10 cellular contexts compared by ENCODE assay signal in the genomic region with DNA sequence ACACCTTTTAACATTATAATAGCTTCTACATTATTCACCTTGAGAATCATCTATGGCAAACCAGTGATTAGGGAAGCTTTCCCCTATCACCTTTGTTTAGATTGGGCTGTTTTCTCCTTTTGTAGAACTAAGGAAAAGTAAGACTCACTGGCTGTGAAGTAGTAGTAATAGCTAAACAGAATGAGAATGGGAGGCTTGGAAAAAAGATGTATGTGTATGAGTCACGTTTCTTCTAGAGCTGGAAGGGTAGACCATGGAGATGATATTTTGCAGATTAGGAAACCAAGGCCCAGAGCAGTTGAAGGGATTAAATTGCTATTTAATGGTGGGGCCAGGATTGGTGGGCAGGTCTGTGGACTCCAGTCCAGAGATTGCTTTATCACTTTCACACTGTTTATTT. TPM values are rescaled to one million over a fixed set of nuclear protein-coding genes. Genes with fewer than 3 reads are reported as not detected.
DNase-seq lines count a peak whose midpoint lies in the region; ATAC-seq, FAIRE-seq and TF ChIP-seq lines count a peak whose summit lies in the region.
"Had no signal": no experiment of that assay in that cellular context is flagged by ENCODE, and none has a peak within 500 bp of the region (broad histone marks: within the 10 kb centered on the region; RNA-seq: fewer than 3 reads in every experiment).

No MANE protein-coding gene starts in this region.

- no peaks in the 10 kb centered on the region for H3K36me3 ChIP-seq in HUES64 (ENCODE audit: insufficient read depth, low read length)
- no peaks in the 10 kb centered on the region for H3K36me3 ChIP-seq in bronchial epithelial cell (ENCODE audit: control insufficient read depth, insufficient read depth, low read length)

- peaks cover 4% of the 10 kb centered on the region for H3K27me3 Mint-ChIP-seq in nephron progenitor cell (ENCODE audit: low read depth, poor library complexity)

- peaks cover 50% of the 10 kb centered on the region for H3K4me1 Mint-ChIP-seq in nephron progenitor cell

- ATAC-seq in HG02763 (IDR thresholded peaks at IDR 0.05; ENCODE audit: unreplicated experiment) = no peak

- H3K27ac Mint-ChIP-seq in nephron progenitor cell = peak overlapping the region; percentile 21

- WGBS in HUES64 = 28% methylated on average over 1 of the region's 1 CpG

- H3K36me3 Mint-ChIP-seq in nephron progenitor cell (ENCODE audit: low read depth) = peaks cover 5% of the 10 kb centered on the region

- no peak overlapping the region for H3K27ac ChIP-seq in HUES64 (ENCODE audit: low read depth, low read length)

- H3K9ac ChIP-seq in HUES64 (ENCODE audit: low read depth, low read length) = no peak overlapping the region

- H3K4me3 Mint-ChIP-seq in nephron progenitor cell = peak overlapping the region; percentile 12

- no peak for TF ChIP-seq CTCF in AG10803 (conservative IDR thresholded peaks at IDR 0.05; ENCODE audit: low read length)
- TF ChIP-seq CTCF in bronchial epithelial cell (IDR thresholded peaks at IDR 0.05; ENCODE audit: insufficient read depth, low read length, severe bottlenecking) = no peak
- no peak for TF ChIP-seq CTCF in nephron progenitor cell (IDR thresholded peaks at IDR 0.05)

- H3K4me3 ChIP-seq in AG10803 (ENCODE audit: low read length) (peak overlapping the region; percentile 82), HUES64 (ENCODE audit: low read length) (peak overlapping the region; percentile 95), bronchial epithelial cell (ENCODE audit: low read depth, low read length) (no peak overlapping the region)

- no peaks in the 10 kb centered on the region for H3K9me3 ChIP-seq in HUES64 (ENCODE audit: insufficient read depth, low read depth, low read length)

- no peak for FAIRE-seq in bronchial epithelial cell (lab: Jason Lieb, UNC)

- DNase-seq in AG10803 (ENCODE audit: low read depth) = peak; percentile 48
- peak; percentile 35 for DNase-seq in bronchial epithelial cell (ENCODE audit: low read depth)
- no peak for DNase-seq in nephron progenitor cell
- DNase-seq in mesenteric fat pad (ENCODE audit: low spot score) = no peak
- DNase-seq in stimulated activated CD4-positive, alpha-beta T cell treated with anti-CD3 and anti-CD28 coated beads, Interleukin-12 subunit alpha, Interleukin-12 subunit beta, amount 100 ng/mL, for 4 hours = no peak
- no peak for DNase-seq in stimulated activated CD4-positive, alpha-beta T cell treated with anti-CD3 and anti-CD28 coated beads, Interleukin-1b, Interleukin-23, amount 100 ng/mL, for 48 hours
- DNase-seq: activated effector memory CD4-positive, alpha-beta T cell treated with anti-CD3 and anti-CD28 coated beads, Interleukin-2, amount 50 U/mL, for 16 hours; NCI-H526 had no signal

- H3K9me3 Mint-ChIP-seq in nephron progenitor cell = no peaks in the 10 kb centered on the region

- H3K27me3 ChIP-seq in HUES64 (ENCODE audit: insufficient read depth, low read length) = no peaks in the 10 kb centered on the region
- H3K27me3 ChIP-seq in bronchial epithelial cell (ENCODE audit: control insufficient read depth, insufficient read depth, low read length) = no peaks in the 10 kb centered on the region

- peaks cover 69% of the 10 kb centered on the region for H3K4me1 ChIP-seq in HUES64 (ENCODE audit: insufficient read depth, low read length)

RNA-seq across cellular contexts. Expression of gene SOCS5, which starts 2.1 kb away (rescaled TPM):
- 12.7 TPM for polyA plus RNA-seq in HUES64 (2013, experiment 1 of 2)
- 12.8 TPM for polyA plus RNA-seq in HUES64 (2013, experiment 2 of 2)
- total RNA-seq in bronchial epithelial cell (9.5 and 11.6 TPM in 2 replicates), mesenteric fat pad (24.5 TPM)

Comparison
In these comparisons a context has a peak if more than half of its experiments do, and no peak if none do; other contexts are left out.
1. DNase-seq: peak in AG10803 (single experiment) and bronchial epithelial cell (single experiment); none in nephron progenitor cell (single experiment), mesenteric fat pad (single experiment), stimulated activated CD4-positive, alpha-beta T cell treated with anti-CD3 and anti-CD28 coated beads, Interleukin-12 subunit alpha, Interleukin-12 subunit beta, amount 100 ng/mL, for 4 hours (single experiment) and stimulated activated CD4-positive, alpha-beta T cell treated with anti-CD3 and anti-CD28 coated beads, Interleukin-1b, Interleukin-23, amount 100 ng/mL, for 48 hours (single experiment).